ENCODE assay signal across 8 cellular contexts in genomic region chr22:41833369-41834004, GRCh38. TPM values are rescaled to one million over a fixed set of nuclear protein-coding genes. Genes with fewer than 3 reads are reported as not detected.
DNase-seq lines count a peak whose midpoint lies in the region; ATAC-seq and TF ChIP-seq lines count a peak whose summit lies in the region.

No MANE protein-coding gene starts in this region.

- H3K27me3 Mint-ChIP-seq in activated T-helper 1 cell treated with anti-CD3 and anti-CD28 coated beads, Interleukin-12 subunit alpha, Interleukin-12 subunit beta, Interleukin-2, Interleukin-4 antibody, amounts not matched to agents 30 ng/mL and 10 ng/mL and 1 ng/mL, durations not matched to agents 14 hours and 24 hours and 36 hours (ENCODE audit: insufficient read depth), result no peaks in the 10 kb centered on the region
- H3K27me3 Mint-ChIP-seq in nephron (ENCODE audit: low read depth), result no peaks in the 10 kb centered on the region

- peaks cover 69% of the 10 kb centered on the region for H3K79me2 ChIP-seq in DND-41 (ENCODE audit: insufficient read depth, low read length)

- ATAC-seq in DND-41 (ENCODE audit: insufficient read depth, low read depth), result peak; percentile 27
- peak; percentile 11 for ATAC-seq in GM21619 (IDR thresholded peaks at IDR 0.05; ENCODE audit: unreplicated experiment)

- intact Hi-C loops in activated T-helper 1 cell treated with anti-CD3 and anti-CD28 coated beads, Interleukin-12 subunit alpha, Interleukin-12 subunit beta, Interleukin-2, Interleukin-4 antibody, amounts not matched to agents 30 ng/mL and 10 ng/mL and 1 ng/mL, durations not matched to agents 14 hours and 24 hours and 36 hours (cut with micrococcal nuclease), result loop anchor here (1.0 to 2.0 kb wide), 5 partner anchors 33 to 245 kb away; partner anchors contain the start of genes CCDC134, DESI1, NAGA and SMDT1
- intact Hi-C loops in tibial artery (cut with DNase I; ENCODE audit: low total_unique reads), result loop anchor here (10.0 kb wide), 1 partner anchor 241 kb away; the partner anchor contains the start of genes NAGA, PHETA2 and SMDT1

- peaks cover 34% of the 10 kb centered on the region; the same call in 1 of the 2 replicates for H4K20me1 ChIP-seq in DND-41 (ENCODE audit: insufficient read depth, low read length)

- peaks cover 51% of the 10 kb centered on the region for H3K4me1 Mint-ChIP-seq in activated T-helper 1 cell treated with anti-CD3 and anti-CD28 coated beads, Interleukin-12 subunit alpha, Interleukin-12 subunit beta, Interleukin-2, Interleukin-4 antibody, amounts not matched to agents 30 ng/mL and 10 ng/mL and 1 ng/mL, durations not matched to agents 14 hours and 24 hours and 36 hours (ENCODE audit: low read depth)
- H3K4me1 Mint-ChIP-seq in nephron, result peaks cover 56% of the 10 kb centered on the region

- no peaks in the 10 kb centered on the region for H3K9me3 ChIP-seq in DND-41 (ENCODE audit: insufficient read depth, low read length, severe bottlenecking)
- no peaks in the 10 kb centered on the region for H3K9me3 ChIP-seq in MG63
- H3K9me3 ChIP-seq in tibial artery, result no peaks in the 10 kb centered on the region

- H3K9ac ChIP-seq in DND-41 (ENCODE audit: low read depth, low read length), result peak overlapping the region; percentile 89

- H3K36me3 ChIP-seq in DND-41 (ENCODE audit: insufficient read depth, low read length) (peaks cover 40% of the 10 kb centered on the region), MG63 (peaks cover 29% of the 10 kb centered on the region), tibial artery (peaks cover 0 to 8% (median 0%) of the 10 kb centered on the region in 3 donors)

- H3K27ac ChIP-seq in DND-41 (ENCODE audit: low read length), result peak overlapping the region; percentile 97
- peak overlapping the region; percentile 78 to 87 for H3K27ac ChIP-seq in tibial artery

- peaks cover 54% of the 10 kb centered on the region for H3K4me1 ChIP-seq in DND-41 (ENCODE audit: insufficient read depth, low read length)
- H3K4me1 ChIP-seq in tibial artery, result peaks cover 0 to 20% (median 9%) of the 10 kb centered on the region in 4 donors

- peak overlapping the region; percentile 89 for H3K27ac Mint-ChIP-seq in activated T-helper 1 cell treated with anti-CD3 and anti-CD28 coated beads, Interleukin-12 subunit alpha, Interleukin-12 subunit beta, Interleukin-2, Interleukin-4 antibody, amounts not matched to agents 30 ng/mL and 10 ng/mL and 1 ng/mL, durations not matched to agents 14 hours and 24 hours and 36 hours
- H3K27ac Mint-ChIP-seq in nephron, result peak overlapping the region; percentile 86 to 100 (median 92)

- peak overlapping the region; percentile 70 for H2AFZ ChIP-seq in DND-41 (ENCODE audit: low read depth, low read length)

- H3K4me3 ChIP-seq in DND-41 (ENCODE audit: low read depth in 1 of 2, low read length in 2 of 2), result peak overlapping the region; percentile 82 to 83
- peak overlapping the region; percentile 72 for H3K4me3 ChIP-seq in MG63
- H3K4me3 ChIP-seq in tibial artery, result peak overlapping the region; percentile 61 to 91

- no peaks in the 10 kb centered on the region for H3K9me3 Mint-ChIP-seq in activated T-helper 1 cell treated with anti-CD3 and anti-CD28 coated beads, Interleukin-12 subunit alpha, Interleukin-12 subunit beta, Interleukin-2, Interleukin-4 antibody, amounts not matched to agents 30 ng/mL and 10 ng/mL and 1 ng/mL, durations not matched to agents 14 hours and 24 hours and 36 hours
- H3K9me3 Mint-ChIP-seq in nephron, result no peaks in the 10 kb centered on the region

- DNase-seq in DND-41 (peak; percentile 51), MG63 (peak; percentile 34), fibroblast of peridontal ligament (ENCODE audit: extremely low read depth) (peak; percentile 12), tibial artery (peak; percentile 47 to 75), NCI-H1694 (lab: John Stamatoyannopoulos, UW) (no peak)
- DNase-seq in activated T-helper 1 cell treated with anti-CD3 and anti-CD28 coated beads, Interleukin-12 subunit alpha, Interleukin-12 subunit beta, Interleukin-2, Interleukin-4 antibody, amounts not matched to agents 30 ng/mL and 10 ng/mL and 1 ng/mL, durations not matched to agents 14 hours and 24 hours and 36 hours (ENCODE audit: low spot score), result peak; percentile 61

- H3K27me3 ChIP-seq in DND-41 (ENCODE audit: insufficient read depth, low read length, poor library complexity), result no peaks in the 10 kb centered on the region
- H3K27me3 ChIP-seq in MG63, result no peaks in the 10 kb centered on the region
- H3K27me3 ChIP-seq in tibial artery, result no peaks in the 10 kb centered on the region

- H3K4me3 Mint-ChIP-seq in activated T-helper 1 cell treated with anti-CD3 and anti-CD28 coated beads, Interleukin-12 subunit alpha, Interleukin-12 subunit beta, Interleukin-2, Interleukin-4 antibody, amounts not matched to agents 30 ng/mL and 10 ng/mL and 1 ng/mL, durations not matched to agents 14 hours and 24 hours and 36 hours, result peak overlapping the region; percentile 96
- H3K4me3 Mint-ChIP-seq in nephron, result peak overlapping the region; percentile 96 to 99 (median 97)

- TF ChIP-seq CTCF in DND-41 (IDR thresholded peaks at IDR 0.05; ENCODE audit: borderline replicate concordance, extremely low read depth, low read length, poor library complexity, severe bottlenecking) (no peak), nephron (IDR thresholded peaks at IDR 0.05; ENCODE audit: unreplicated experiment in 3 of 3) (no peak), tibial artery (IDR thresholded peaks at IDR 0.05) (peak in 1 of 2 experiments; percentile 22)

- H3K4me2 ChIP-seq in DND-41 (ENCODE audit: insufficient read depth, low read length), result peak overlapping the region; percentile 78

- H3K36me3 Mint-ChIP-seq in activated T-helper 1 cell treated with anti-CD3 and anti-CD28 coated beads, Interleukin-12 subunit alpha, Interleukin-12 subunit beta, Interleukin-2, Interleukin-4 antibody, amounts not matched to agents 30 ng/mL and 10 ng/mL and 1 ng/mL, durations not matched to agents 14 hours and 24 hours and 36 hours (ENCODE audit: low read depth), result peaks cover 42% of the 10 kb centered on the region
- H3K36me3 Mint-ChIP-seq in nephron (ENCODE audit: low read depth), result peaks cover 24% of the 10 kb centered on the region

RNA-seq across cellular contexts. Expression of gene SREBF2, which starts 0.6 kb away (rescaled TPM):
- 15.0 and 26.5 TPM in 2 replicates for total RNA-seq in MG63 (2014; rRNA removed; shearing (Covaris generic); ENCODE audit: low replicate concordance)
- 235 and 245 TPM in 2 replicates for total RNA-seq in activated T-helper 1 cell treated with anti-CD3 and anti-CD28 coated beads, Interleukin-12 subunit alpha, Interleukin-12 subunit beta, Interleukin-2, Interleukin-4 antibody, amounts not matched to agents 30 ng/mL and 10 ng/mL and 1 ng/mL, durations not matched to agents 14 hours and 24 hours and 36 hours

RNA-seq across cellular contexts. Expression of gene CCDC134, which starts 33.0 kb away (rescaled TPM):
- 2.7 and 14.0 TPM in 2 replicates for total RNA-seq in MG63 (2014; rRNA removed; shearing (Covaris generic); ENCODE audit: low replicate concordance)
- 18.0 and 19.6 TPM in 2 replicates for total RNA-seq in activated T-helper 1 cell treated with anti-CD3 and anti-CD28 coated beads, Interleukin-12 subunit alpha, Interleukin-12 subunit beta, Interleukin-2, Interleukin-4 antibody, amounts not matched to agents 30 ng/mL and 10 ng/mL and 1 ng/mL, durations not matched to agents 14 hours and 24 hours and 36 hours
